ENCODE assay signal across 32 cellular contexts in the genomic region with DNA sequence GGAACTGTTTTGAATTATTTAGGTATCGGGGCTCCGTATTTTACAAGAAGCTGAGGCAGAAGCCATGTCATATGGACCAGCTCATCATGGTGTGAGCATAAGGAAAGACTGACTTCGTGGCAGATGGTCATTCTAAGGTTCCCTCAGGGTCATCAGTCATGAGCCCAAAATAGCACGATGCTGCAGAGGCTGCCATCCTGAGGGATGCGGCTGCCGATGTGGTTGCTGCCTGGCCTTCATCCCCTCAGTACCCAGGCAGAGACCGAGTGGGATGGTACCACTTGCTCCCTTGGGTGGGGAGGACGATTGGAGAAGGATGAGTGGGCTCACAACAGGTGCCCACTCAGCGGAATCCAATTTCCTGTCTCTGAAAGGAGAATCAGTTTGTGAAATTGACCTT.
"Had no signal": no experiment of that assay in that cellular context is flagged by ENCODE, and none has a peak within 500 bp of the region (broad histone marks: within the 10 kb centered on the region; RNA-seq: fewer than 3 reads in every experiment).

No MANE protein-coding gene starts in this region.

- H3K36me3 ChIP-seq: adrenal gland, breast epithelium, SJSA1 had no signal

- H3K4me3 Mint-ChIP-seq: activated CD4-positive, alpha-beta memory T cell treated with anti-CD3 and anti-CD28 coated beads for 36 hours; activated CD4-positive, alpha-beta T cell treated with anti-CD3 and anti-CD28 coated beads for 36 hours; activated naive CD4-positive, alpha-beta T cell treated with anti-CD3 and anti-CD28 coated beads for 36 hours; activated T-cell treated with anti-CD3 and anti-CD28 coated beads, Interleukin-2, amount 50 U/mL, for 4 hours; activated T-helper 1 cell treated with anti-CD3 and anti-CD28 coated beads, Interleukin-12 subunit alpha, Interleukin-12 subunit beta, Interleukin-2, Interleukin-4 antibody, amounts not matched to agents 30 ng/mL and 10 ng/mL and 1 ng/mL, durations not matched to agents 14 hours and 24 hours and 36 hours; T-helper 1 cell treated with Interleukin-12 subunit alpha and Interleukin-12 subunit beta and Interleukin-4 antibody, amounts not matched to agents 30 μg/mL and 1 μg/mL, for 36 hours; T-helper 2 cell treated with Interferon-gamma antibody and Interleukin-4, amounts not matched to agents 5 μg/mL and 100 μg/mL, for 36 hours; WTC11 had no signal

- H3K27ac ChIP-seq: adrenal gland, body of pancreas, breast epithelium, SJSA1 had no signal

- DNase-seq: activated CD4-positive, alpha-beta memory T cell treated with anti-CD3 and anti-CD28 coated beads for 36 hours; activated CD4-positive, alpha-beta T cell treated with anti-CD3 and anti-CD28 coated beads for 36 hours; activated CD4-positive, alpha-beta T cell treated with anti-CD3 and anti-CD28 coated beads, Interleukin-2, amount 50 U/mL, for 1 hour; activated CD8-positive, alpha-beta memory T cell treated with anti-CD3 and anti-CD28 coated beads, Interleukin-2, amount 50 U/mL, for 4 hours; activated gamma-delta T cell treated with Interleukin-2 at 50 U/mL for 16 hours; activated naive CD4-positive, alpha-beta T cell treated with anti-CD3 and anti-CD28 coated beads for 36 hours; activated T-cell treated with anti-CD3 and anti-CD28 coated beads for 4 hours; activated T-cell treated with anti-CD3 and anti-CD28 coated beads, Interleukin-2, amount 50 U/mL, for 4 hours; adrenal gland; body of pancreas; caudate nucleus; Kasumi-1; KG1; MM.1S; MV-4-11; NCI-H1092; NCI-H1436 treated with DMSO at 0.1 percent for 48 hours; NCI-H1694 treated with DMSO at 0.1 percent for 48 hours; NCI-H2029; NCI-H345; NCI-H524 treated with DMSO at 0.1 percent for 48 hours; SHP77 treated with DMSO at 0.1 percent for 48 hours; SK-N-SH had no signal

- H3K4me3 ChIP-seq: adrenal gland, body of pancreas, breast epithelium, SJSA1 had no signal

- H3K27me3 ChIP-seq: adrenal gland, body of pancreas, breast epithelium, SJSA1 had no signal

- FAIRE-seq: astrocyte, TTC549 had no signal

- H3K9me3 ChIP-seq: adrenal gland, body of pancreas, breast epithelium, SJSA1, SK-N-SH had no signal

- H3K4me1 ChIP-seq: adrenal gland, body of pancreas, breast epithelium, SJSA1 had no signal

- H3K27ac Mint-ChIP-seq: activated CD4-positive, alpha-beta memory T cell treated with anti-CD3 and anti-CD28 coated beads for 36 hours; activated CD4-positive, alpha-beta T cell treated with anti-CD3 and anti-CD28 coated beads for 36 hours; activated naive CD4-positive, alpha-beta T cell treated with anti-CD3 and anti-CD28 coated beads for 36 hours; activated T-helper 1 cell treated with anti-CD3 and anti-CD28 coated beads, Interleukin-12 subunit alpha, Interleukin-12 subunit beta, Interleukin-2, Interleukin-4 antibody, amounts not matched to agents 30 ng/mL and 10 ng/mL and 1 ng/mL, durations not matched to agents 14 hours and 24 hours and 36 hours; T-helper 1 cell treated with Interleukin-12 subunit alpha and Interleukin-12 subunit beta and Interleukin-4 antibody, amounts not matched to agents 30 μg/mL and 1 μg/mL, for 36 hours; T-helper 2 cell treated with Interferon-gamma antibody and Interleukin-4, amounts not matched to agents 5 μg/mL and 100 μg/mL, for 36 hours; WTC11 had no signal

- H3K36me3 Mint-ChIP-seq: activated CD4-positive, alpha-beta memory T cell treated with anti-CD3 and anti-CD28 coated beads for 36 hours; activated naive CD4-positive, alpha-beta T cell treated with anti-CD3 and anti-CD28 coated beads, Interleukin-2, amount 50 U/mL, for 72 hours; WTC11 had no signal

- H3K9me3 Mint-ChIP-seq: activated CD4-positive, alpha-beta memory T cell treated with anti-CD3 and anti-CD28 coated beads for 36 hours; activated naive CD4-positive, alpha-beta T cell treated with anti-CD3 and anti-CD28 coated beads for 36 hours; activated naive CD4-positive, alpha-beta T cell treated with anti-CD3 and anti-CD28 coated beads, Interleukin-2, amount 50 U/mL, for 72 hours; activated T-cell treated with anti-CD3 and anti-CD28 coated beads, Interleukin-2, amount 50 U/mL, for 4 hours; activated T-helper 1 cell treated with anti-CD3 and anti-CD28 coated beads, Interleukin-12 subunit alpha, Interleukin-12 subunit beta, Interleukin-2, Interleukin-4 antibody, amounts not matched to agents 30 ng/mL and 10 ng/mL and 1 ng/mL, durations not matched to agents 14 hours and 24 hours and 36 hours; T-helper 1 cell treated with Interleukin-12 subunit alpha and Interleukin-12 subunit beta and Interleukin-4 antibody, amounts not matched to agents 30 μg/mL and 1 μg/mL, for 36 hours; T-helper 2 cell treated with Interferon-gamma antibody and Interleukin-4, amounts not matched to agents 5 μg/mL and 100 μg/mL, for 36 hours; WTC11 had no signal
